21 cellular contexts compared by ENCODE assay signal in the genomic region with DNA sequence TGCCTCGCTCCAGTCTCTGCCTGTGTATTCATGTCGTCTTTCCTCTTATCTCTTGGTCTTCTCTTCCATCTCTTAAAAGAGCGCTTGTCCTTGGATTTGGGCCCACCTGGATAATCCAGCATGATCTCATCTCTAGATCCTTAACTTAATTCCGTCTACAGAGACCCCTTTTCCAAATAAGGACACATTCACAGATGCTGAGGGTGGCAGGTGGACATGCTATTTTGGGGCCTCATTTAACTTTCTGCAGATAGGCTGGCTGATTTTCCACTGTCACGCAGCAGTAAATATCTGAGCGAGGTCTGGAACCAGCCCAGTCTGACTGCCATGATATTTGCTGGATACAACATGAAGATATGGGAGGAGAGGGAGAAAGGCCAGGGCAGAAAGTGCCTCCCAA.
"Had no signal": no experiment of that assay in that cellular context is flagged by ENCODE, and none has a peak within 500 bp of the region (broad histone marks: within the 10 kb centered on the region; RNA-seq: fewer than 3 reads in every experiment).

No MANE protein-coding gene starts in this region.

- H3K27ac ChIP-seq: coronary artery, epithelial cell of prostate, foreskin keratinocyte, gastroesophageal sphincter, heart right ventricle, left lung, lower lobe of right lung had no signal

- H3K36me3 Mint-ChIP-seq: mesothelial cell of epicardium; naive thymus-derived CD4-positive, alpha-beta T cell had no signal

- DNase-seq: dermis blood vessel endothelial cell; effector CD8-positive, alpha-beta T cell; effector memory CD8-positive, alpha-beta T cell; endodermal cell; erythroblast; foreskin keratinocyte; head of caudate nucleus; heart right ventricle; hippocampal formation; left cardiac atrium; left lung; left ventricle myocardium superior; lower lobe of right lung; mesenchymal stem cell; mucosa of descending colon; naive thymus-derived CD4-positive, alpha-beta T cell had no signal

- H3K4me3 ChIP-seq: coronary artery, gastroesophageal sphincter, heart right ventricle, left lung, lower lobe of right lung, mucosa of descending colon had no signal

- H3K4me1 Mint-ChIP-seq: endodermal cell, mesothelial cell of epicardium had no signal

- ATAC-seq: effector memory CD8-positive, alpha-beta T cell; esophagus mucosa; foreskin keratinocyte; gastroesophageal sphincter; left cardiac atrium; left lung; left ventricle myocardium superior; lower lobe of right lung; mucosa of descending colon; naive thymus-derived CD4-positive, alpha-beta T cell had no signal

- H3K4me3 Mint-ChIP-seq: effector memory CD8-positive, alpha-beta T cell; endodermal cell; mesothelial cell of epicardium; naive thymus-derived CD4-positive, alpha-beta T cell had no signal

- H3K27me3 ChIP-seq: left lung had no signal

- H3K9me3 Mint-ChIP-seq: effector memory CD8-positive, alpha-beta T cell; endodermal cell; mesothelial cell of epicardium had no signal

- H3K27ac Mint-ChIP-seq: effector memory CD8-positive, alpha-beta T cell; endodermal cell; mesothelial cell of epicardium; naive thymus-derived CD4-positive, alpha-beta T cell had no signal
